In the genomic region with DNA sequence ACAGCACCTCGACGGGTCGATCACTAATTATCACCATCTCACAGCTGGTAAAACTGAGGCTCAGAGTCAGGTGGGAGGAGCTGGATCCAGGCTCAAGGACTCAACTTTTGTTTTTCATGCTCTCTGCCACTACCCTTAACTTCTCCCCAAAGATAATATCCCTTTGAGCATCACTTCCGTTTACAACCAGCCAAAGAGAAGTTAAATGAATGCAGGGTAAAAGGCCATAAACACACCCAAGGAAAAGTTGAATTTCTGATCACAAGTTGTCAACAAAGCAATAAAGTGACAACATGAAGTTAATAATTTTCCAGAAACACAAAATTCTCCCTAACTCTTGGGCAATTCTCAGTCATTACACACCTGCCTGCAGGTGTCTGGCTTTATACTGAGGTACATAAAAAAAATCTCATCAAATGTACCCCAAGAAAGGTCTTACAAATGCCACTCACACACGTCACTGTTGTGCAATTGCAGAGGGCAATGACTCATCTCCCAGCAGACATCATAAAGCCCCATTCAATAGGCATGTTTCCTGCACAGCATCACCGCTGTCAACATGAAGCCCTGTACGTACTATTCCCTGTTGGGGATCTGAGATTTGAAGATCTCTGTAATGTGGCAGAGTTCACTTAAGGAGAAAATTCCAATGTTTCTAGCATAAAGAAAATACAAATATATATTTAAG, we compare ENCODE assay signal across 21 cellular contexts. TPM values are rescaled to one million over a fixed set of nuclear protein-coding genes. Genes with fewer than 3 reads are reported as not detected.
DNase-seq lines count a peak whose midpoint lies in the region; ATAC-seq and TF ChIP-seq lines count a peak whose summit lies in the region.
"Had no signal": no experiment of that assay in that cellular context is flagged by ENCODE, and none has a peak within 500 bp of the region (broad histone marks: within the 10 kb centered on the region; RNA-seq: fewer than 3 reads in every experiment).

No MANE protein-coding gene starts in this region.

- H3K4me3 ChIP-seq in AG10803 (ENCODE audit: low read length) (no peak overlapping the region), HL-60 (replicated peaks; ENCODE audit: insufficient read depth, low read length) (no peak overlapping the region), WERI-Rb-1 (ENCODE audit: low read depth, low read length) (no peak overlapping the region), vagina (no peak overlapping the region)
- H3K4me3 ChIP-seq: cardiac muscle cell, esophagus muscularis mucosa, neural progenitor cell, psoas muscle, spleen had no signal

- ATAC-seq in GM18505 (IDR thresholded peaks at IDR 0.05; ENCODE audit: unreplicated experiment): no peak
- ATAC-seq: psoas muscle had no signal

- DNase-seq in AG10803 (ENCODE audit: low read depth) (peak; percentile 2), HL-60 (ENCODE audit: low read depth in 1 of 2, low spot score in 1 of 2) (peak; percentile 19 to 29), RKO (ENCODE audit: low spot score) (peak; percentile 6), iris pigment epithelial cell (ENCODE audit: low read depth) (peak; percentile 0), WERI-Rb-1 (no peak), vagina (ENCODE audit: extremely low spot score in 2 of 2) (no peak)
- no peak for DNase-seq in activated CD4-positive, alpha-beta T cell treated with anti-CD3 and anti-CD28 coated beads, Interleukin-2, amount 50 U/mL, for 1 hour
- DNase-seq: activated CD4-positive, alpha-beta T cell treated with anti-CD3 and anti-CD28 coated beads, Interleukin-2, amount 50 U/mL, for 4 hours; activated gamma-delta T cell; CD4-positive, alpha-beta T cell; DND-41; effector CD4-positive, alpha-beta T cell; NCI-H774; psoas muscle; spleen had no signal

- TF ChIP-seq CTCF in AG10803 (conservative IDR thresholded peaks at IDR 0.05; ENCODE audit: low read length) (no peak), HL-60 (IDR thresholded peaks at IDR 0.05; ENCODE audit: insufficient read depth, low read length) (no peak), WERI-Rb-1 (IDR thresholded peaks at IDR 0.05; ENCODE audit: low read depth, low read length) (no peak), vagina (IDR thresholded peaks at IDR 0.05) (no peak)

- H3K36me3 ChIP-seq in WERI-Rb-1 (no peaks in the 10 kb centered on the region), vagina (no peaks in the 10 kb centered on the region)
- H3K36me3 ChIP-seq: cardiac muscle cell, esophagus muscularis mucosa, neural progenitor cell, spleen had no signal

- H3K27ac ChIP-seq in HL-60 (replicated peaks) (no peak overlapping the region), WERI-Rb-1 (no peak overlapping the region), vagina (no peak overlapping the region)
- H3K27ac ChIP-seq: cardiac muscle cell, esophagus muscularis mucosa, neural progenitor cell, psoas muscle, spleen had no signal

- TF ChIP-seq POLR2A in GM18505 (IDR thresholded peaks at IDR 0.05; ENCODE audit: borderline replicate concordance, extremely low read depth, insufficient read depth, insufficient read length) (no peak), vagina (IDR thresholded peaks at IDR 0.05) (no peak)

- H3K27me3 ChIP-seq in HL-60 (ENCODE audit: insufficient read depth, poor library complexity, severe bottlenecking) (no peaks in the 10 kb centered on the region), WERI-Rb-1 (ENCODE audit: insufficient read depth, low read depth, severe bottlenecking) (peaks cover 53% of the 10 kb centered on the region), vagina (no peaks in the 10 kb centered on the region)
- H3K27me3 ChIP-seq: cardiac muscle cell, esophagus muscularis mucosa, neural progenitor cell, spleen had no signal

- no peaks in the 10 kb centered on the region for H3K4me1 ChIP-seq in vagina
- H3K4me1 ChIP-seq: esophagus muscularis mucosa, neural progenitor cell, psoas muscle, spleen had no signal

- no peaks in the 10 kb centered on the region for H3K9me3 ChIP-seq in WERI-Rb-1 (ENCODE audit: severe bottlenecking)
- H3K9me3 ChIP-seq in vagina: no peaks in the 10 kb centered on the region
- H3K9me3 ChIP-seq: esophagus muscularis mucosa, psoas muscle, spleen had no signal

- intact Hi-C loops in vagina (cut with DNase I): loop anchor here (10.0 kb wide), 1 partner anchor 1357 kb away; no protein-coding TSS in a partner anchor

RNA-seq across cellular contexts. Expression of a gene that starts 3.4 kb away (rescaled TPM):
- not detected for total RNA-seq in vagina
- total RNA-seq: cardiac muscle cell; CD4-positive, alpha-beta T cell; esophagus muscularis mucosa; glomerular endothelial cell; LHCN-M2; psoas muscle had no signal

RNA-seq across cellular contexts. Expression of a gene that starts 13.6 kb away (rescaled TPM):
- not detected for total RNA-seq in vagina
- total RNA-seq: cardiac muscle cell; CD4-positive, alpha-beta T cell; esophagus muscularis mucosa; glomerular endothelial cell; LHCN-M2; psoas muscle had no signal

RNA-seq across cellular contexts. Expression of a gene that starts 23.8 kb away (rescaled TPM):
- total RNA-seq in vagina: not detected
- total RNA-seq: cardiac muscle cell; CD4-positive, alpha-beta T cell; esophagus muscularis mucosa; glomerular endothelial cell; LHCN-M2; psoas muscle; spleen had no signal

RNA-seq across cellular contexts. Expression of a gene that starts 34.0 kb away (rescaled TPM):
- total RNA-seq in vagina: not detected
- total RNA-seq: cardiac muscle cell; CD4-positive, alpha-beta T cell; esophagus muscularis mucosa; glomerular endothelial cell; LHCN-M2; psoas muscle had no signal

RNA-seq across cellular contexts. Expression of a gene that starts 56.9 kb away (rescaled TPM):
- total RNA-seq in vagina: not detected
- total RNA-seq: cardiac muscle cell; CD4-positive, alpha-beta T cell; esophagus muscularis mucosa; glomerular endothelial cell; LHCN-M2; psoas muscle had no signal

Comparison
In these comparisons a context has a peak if more than half of its experiments do, and no peak if none do; other contexts are left out.
1. DNase-seq: peak in AG10803 (single experiment), HL-60 (2 of 2), RKO (single experiment) and iris pigment epithelial cell (single experiment); none in WERI-Rb-1 (single experiment), vagina (0 of 2) and activated CD4-positive, alpha-beta T cell treated with anti-CD3 and anti-CD28 coated beads, Interleukin-2, amount 50 U/mL, for 1 hour (single experiment).